In the genomic region with DNA sequence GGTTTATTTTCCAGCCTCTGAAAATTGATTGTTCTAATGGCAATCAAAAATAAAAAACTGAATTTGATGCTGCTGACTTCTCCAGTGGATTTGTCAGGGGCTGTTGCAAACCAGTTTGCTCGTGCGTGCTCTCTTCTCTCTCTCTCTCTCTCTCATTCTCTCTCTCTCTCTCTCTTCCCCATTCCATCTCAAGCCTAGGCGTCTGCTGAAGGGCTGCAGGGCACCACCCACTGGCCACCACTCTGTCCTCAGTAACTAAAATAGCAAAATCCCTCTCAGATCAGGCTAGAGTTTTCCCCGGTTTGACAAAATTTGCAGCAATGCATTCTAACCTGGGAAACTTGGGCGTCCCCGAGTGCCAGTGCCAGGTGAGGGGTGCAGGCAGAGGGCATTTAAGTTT, we compare ENCODE assay signal across 2 cellular contexts.
TF ChIP-seq lines count a peak whose summit lies in the region.

No MANE protein-coding gene starts in this region.

TF ChIP-seq in GM23338, 12 proteins besides CTCF, POLR2A, EP300 and RAD21:
- TF ChIP-seq, protein P1, sequence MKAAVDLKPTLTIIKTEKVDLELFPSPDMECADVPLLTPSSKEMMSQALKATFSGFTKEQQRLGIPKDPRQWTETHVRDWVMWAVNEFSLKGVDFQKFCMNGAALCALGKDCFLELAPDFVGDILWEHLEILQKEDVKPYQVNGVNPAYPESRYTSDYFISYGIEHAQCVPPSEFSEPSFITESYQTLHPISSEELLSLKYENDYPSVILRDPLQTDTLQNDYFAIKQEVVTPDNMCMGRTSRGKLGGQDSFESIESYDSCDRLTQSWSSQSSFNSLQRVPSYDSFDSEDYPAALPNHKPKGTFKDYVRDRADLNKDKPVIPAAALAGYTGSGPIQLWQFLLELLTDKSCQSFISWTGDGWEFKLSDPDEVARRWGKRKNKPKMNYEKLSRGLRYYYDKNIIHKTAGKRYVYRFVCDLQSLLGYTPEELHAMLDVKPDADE (IDR thresholded peaks at IDR 0.05): no peak
- TF ChIP-seq CREB1 (CRISPR knock-in tag; IDR thresholded peaks at IDR 0.05; ENCODE audit: low read depth) (no peak), NANOG (IDR thresholded peaks at IDR 0.05; ENCODE audit: borderline replicate concordance) (no peak)

TF ChIP-seq in H1, 55 proteins besides CTCF, POLR2A, EP300 and RAD21:
- no peak for TF ChIP-seq GABPA (IDR thresholded peaks at IDR 0.05; ENCODE audit: borderline replicate concordance, insufficient read depth, low read length)
- TF ChIP-seq JUND (IDR thresholded peaks at IDR 0.05; ENCODE audit: low read length): peak; percentile 90
